ENCODE assay signal across 9 cellular contexts in genomic region chr6:37019065-37019450, GRCh38. TPM values are rescaled to one million over a fixed set of nuclear protein-coding genes. Genes with fewer than 3 reads are reported as not detected.
A peak's percentile ranks its signal among the peaks of the same experiment; 100 is the strongest.
DNase-seq lines count a peak whose midpoint lies in the region; ATAC-seq lines count a peak whose summit lies in the region.
"Had no signal": no experiment of that assay in that cellular context is flagged by ENCODE, and none has a peak within 500 bp of the region (broad histone marks: within the 10 kb centered on the region; RNA-seq: fewer than 3 reads in every experiment).

No MANE protein-coding gene starts in this region.

- peaks cover 48% of the 10 kb centered on the region for H3K4me1 Mint-ChIP-seq in activated CD4-positive, alpha-beta T cell treated with anti-CD3 and anti-CD28 coated beads, Interleukin-2, amount 10 ng/mL, durations not matched to agents 24 days and 14 days
- H3K4me1 Mint-ChIP-seq in central memory CD8-positive, alpha-beta T cell = peaks cover 42% of the 10 kb centered on the region
- peaks cover 61% of the 10 kb centered on the region for H3K4me1 Mint-ChIP-seq in stimulated activated effector memory CD8-positive, alpha-beta T cell treated with anti-CD3 and anti-CD28 coated beads, Interleukin-12 subunit alpha, Interleukin-12 subunit beta, amount 100 ng/mL, for 72 hours

- H3K27ac Mint-ChIP-seq in activated CD4-positive, alpha-beta T cell treated with anti-CD3 and anti-CD28 coated beads, Interleukin-2, amount 10 ng/mL, durations not matched to agents 24 days and 14 days = peak overlapping the region; percentile 85
- peak overlapping the region; percentile 69 for H3K27ac Mint-ChIP-seq in central memory CD8-positive, alpha-beta T cell (ENCODE audit: low read depth)
- H3K27ac Mint-ChIP-seq in stimulated activated effector memory CD8-positive, alpha-beta T cell treated with anti-CD3 and anti-CD28 coated beads, Interleukin-12 subunit alpha, Interleukin-12 subunit beta, amount 100 ng/mL, for 72 hours = peak overlapping the region; percentile 88

- no peaks in the 10 kb centered on the region for H3K36me3 Mint-ChIP-seq in activated CD4-positive, alpha-beta T cell treated with anti-CD3 and anti-CD28 coated beads, Interleukin-2, amount 10 ng/mL, durations not matched to agents 24 days and 14 days (ENCODE audit: low read depth)
- H3K36me3 Mint-ChIP-seq in central memory CD8-positive, alpha-beta T cell (ENCODE audit: insufficient read depth) = peaks cover 1% of the 10 kb centered on the region
- peaks cover 11% of the 10 kb centered on the region for H3K36me3 Mint-ChIP-seq in stimulated activated effector memory CD8-positive, alpha-beta T cell treated with anti-CD3 and anti-CD28 coated beads, Interleukin-12 subunit alpha, Interleukin-12 subunit beta, amount 100 ng/mL, for 72 hours
- H3K36me3 Mint-ChIP-seq: activated naive CD4-positive, alpha-beta T cell treated with anti-CD3 and anti-CD28 coated beads, Interleukin-2, amount 50 U/mL, for 24 hours had no signal

- no peaks in the 10 kb centered on the region for H3K9me3 Mint-ChIP-seq in activated CD4-positive, alpha-beta T cell treated with anti-CD3 and anti-CD28 coated beads, Interleukin-2, amount 10 ng/mL, durations not matched to agents 24 days and 14 days
- no peaks in the 10 kb centered on the region for H3K9me3 Mint-ChIP-seq in central memory CD8-positive, alpha-beta T cell
- H3K9me3 Mint-ChIP-seq in stimulated activated effector memory CD8-positive, alpha-beta T cell treated with anti-CD3 and anti-CD28 coated beads, Interleukin-12 subunit alpha, Interleukin-12 subunit beta, amount 100 ng/mL, for 72 hours = no peaks in the 10 kb centered on the region
- H3K9me3 Mint-ChIP-seq: activated naive CD4-positive, alpha-beta T cell treated with anti-CD3 and anti-CD28 coated beads, Interleukin-2, amount 50 U/mL, for 24 hours had no signal

- no peak for ATAC-seq in central memory CD8-positive, alpha-beta T cell (replicated peaks; ENCODE audit: extremely low read depth, poor library complexity, severe bottlenecking)
- no peak for ATAC-seq in stimulated activated effector memory CD8-positive, alpha-beta T cell treated with anti-CD3 and anti-CD28 coated beads, Interleukin-12 subunit alpha, Interleukin-12 subunit beta, amount 100 ng/mL, for 72 hours
- ATAC-seq in HG02970 (IDR thresholded peaks at IDR 0.05; ENCODE audit: low FRiP score, unreplicated experiment) = no peak

- H3K4me3 Mint-ChIP-seq in activated CD4-positive, alpha-beta T cell treated with anti-CD3 and anti-CD28 coated beads, Interleukin-2, amount 10 ng/mL, durations not matched to agents 24 days and 14 days = no peak overlapping the region
- H3K4me3 Mint-ChIP-seq in central memory CD8-positive, alpha-beta T cell = no peak overlapping the region
- H3K4me3 Mint-ChIP-seq in stimulated activated effector memory CD8-positive, alpha-beta T cell treated with anti-CD3 and anti-CD28 coated beads, Interleukin-12 subunit alpha, Interleukin-12 subunit beta, amount 100 ng/mL, for 72 hours = no peak overlapping the region
- H3K4me3 Mint-ChIP-seq: activated naive CD4-positive, alpha-beta T cell treated with anti-CD3 and anti-CD28 coated beads, Interleukin-2, amount 50 U/mL, for 24 hours had no signal

- H3K27me3 Mint-ChIP-seq in activated CD4-positive, alpha-beta T cell treated with anti-CD3 and anti-CD28 coated beads, Interleukin-2, amount 10 ng/mL, durations not matched to agents 24 days and 14 days = no peaks in the 10 kb centered on the region
- no peaks in the 10 kb centered on the region for H3K27me3 Mint-ChIP-seq in central memory CD8-positive, alpha-beta T cell
- H3K27me3 Mint-ChIP-seq: activated naive CD4-positive, alpha-beta T cell treated with anti-CD3 and anti-CD28 coated beads, Interleukin-2, amount 50 U/mL, for 24 hours had no signal

- no peak for DNase-seq in activated CD4-positive, alpha-beta T cell treated with anti-CD3 and anti-CD28 coated beads, Interleukin-2, amount 10 ng/mL, durations not matched to agents 24 days and 14 days
- no peak for DNase-seq in activated CD4-positive, alpha-beta T cell treated with anti-CD3 and anti-CD28 coated beads for 1 hour
- DNase-seq in NCI-H2171 (lab: John Stamatoyannopoulos, UW) (peak; percentile 46), KG1 (lab: John Stamatoyannopoulos, UW) (no peak), NAMALWA (ENCODE audit: low spot score) (no peak)
- no peak for DNase-seq in central memory CD8-positive, alpha-beta T cell (ENCODE audit: low spot score in 2 of 2)
- no peak for DNase-seq in stimulated activated effector memory CD8-positive, alpha-beta T cell treated with anti-CD3 and anti-CD28 coated beads, Interleukin-12 subunit alpha, Interleukin-12 subunit beta, amount 100 ng/mL, for 72 hours (ENCODE audit: low spot score in 2 of 2)

- intact Hi-C loops in activated CD4-positive, alpha-beta T cell treated with anti-CD3 and anti-CD28 coated beads, Interleukin-2, amount 10 ng/mL, durations not matched to agents 24 days and 14 days (cut with micrococcal nuclease) = no loop called here

RNA-seq across cellular contexts. Expression of gene FGD2, which starts 13.6 kb away (rescaled TPM):
- 0.57 and 0.58 TPM in 2 replicates for total RNA-seq in activated CD4-positive, alpha-beta T cell treated with anti-CD3 and anti-CD28 coated beads, Interleukin-2, amount 10 ng/mL, durations not matched to agents 24 days and 14 days

RNA-seq across cellular contexts. Expression of gene MTCH1, which starts 33.1 kb away (rescaled TPM):
- total RNA-seq in activated CD4-positive, alpha-beta T cell treated with anti-CD3 and anti-CD28 coated beads, Interleukin-2, amount 10 ng/mL, durations not matched to agents 24 days and 14 days = 119 TPM in 2 replicates
